Comparison of ENCODE assay signal across 1 cellular context in genomic region chr12:2004113-2004929, GRCh38.
TF ChIP-seq lines count a peak whose summit lies in the region.

TSS of gene DCP1B (minus strand) at chr12:2004457. CDS start at chr12:2004431, 26 bp downstream.

TF ChIP-seq in GM12878, 131 proteins besides CTCF, POLR2A, EP300 and RAD21 (continued from another document and continues in another):
- TF ChIP-seq IRF5 (IDR thresholded peaks at IDR 0.05; ENCODE audit: borderline replicate concordance): no peak
- TF ChIP-seq ZZZ3 (IDR thresholded peaks at IDR 0.05; ENCODE audit: control insufficient read depth, insufficient read length, low read depth): no peak
- TF ChIP-seq SMC3 (IDR thresholded peaks at IDR 0.05; ENCODE audit: borderline replicate concordance, low read length): no peak
- TF ChIP-seq CBX5 (IDR thresholded peaks at IDR 0.05; ENCODE audit: low read depth): peak; percentile 54; the same call in 1 of the 2 replicates
- TF ChIP-seq YY1 (IDR thresholded peaks at IDR 0.05; ENCODE audit: low read depth, low read length): peak; percentile 95
- TF ChIP-seq CREB1 (IDR thresholded peaks at IDR 0.05; ENCODE audit: low read depth): peak; percentile 54; the same call in 1 of the 2 replicates
- TF ChIP-seq ZNF592 (IDR thresholded peaks at IDR 0.05): no peak
- 0 out of 2 replicates have a peak, but pooled peaks have one; percentile 74 for TF ChIP-seq WRNIP1 (IDR thresholded peaks at IDR 0.05; ENCODE audit: borderline replicate concordance, low read depth, low read length)
- TF ChIP-seq FOXM1 (IDR thresholded peaks at IDR 0.05; ENCODE audit: low read depth, low read length): no peak
- 0 out of 2 replicates have a peak, but pooled peaks have one; percentile 40 for TF ChIP-seq SIN3A (IDR thresholded peaks at IDR 0.05; ENCODE audit: low read depth, low read length)
- TF ChIP-seq ZBTB40 (IDR thresholded peaks at IDR 0.05; ENCODE audit: borderline replicate concordance): peak; percentile 77
- peak; percentile 94 for TF ChIP-seq NR2C2 (IDR thresholded peaks at IDR 0.05; ENCODE audit: borderline replicate concordance, control insufficient read depth, insufficient read length, low read depth)
- TF ChIP-seq RUNX3 (IDR thresholded peaks at IDR 0.05; ENCODE audit: low read length): peak; percentile 89
- TF ChIP-seq SMARCA5 (IDR thresholded peaks at IDR 0.05): peak; percentile 40; the same call in 1 of the 2 replicates
- peak; percentile 39; the same call in 1 of the 2 replicates for TF ChIP-seq TCF3 (IDR thresholded peaks at IDR 0.05; ENCODE audit: borderline replicate concordance, insufficient read depth, low read depth, low read length)
- peak; percentile 86 for TF ChIP-seq IKZF1 (conservative IDR thresholded peaks at IDR 0.05)
- TF ChIP-seq E2F8 (IDR thresholded peaks at IDR 0.05; ENCODE audit: low read depth, partially characterized antibody): no peak
- no peak for TF ChIP-seq PML (IDR thresholded peaks at IDR 0.05; ENCODE audit: low read length)
- peak; percentile 89 for TF ChIP-seq POLR2AphosphoS5 (IDR thresholded peaks at IDR 0.05; ENCODE audit: low read length)
- TF ChIP-seq NBN (IDR thresholded peaks at IDR 0.05): peak; percentile 96
- peak; percentile 43 for TF ChIP-seq NKRF (conservative IDR thresholded peaks at IDR 0.05)
- TF ChIP-seq MEF2B (IDR thresholded peaks at IDR 0.05; ENCODE audit: partially characterized antibody, poor library complexity, severe bottlenecking): peak; percentile 48
- peak; percentile 42; the same call in 1 of the 2 replicates for TF ChIP-seq ASH2L (IDR thresholded peaks at IDR 0.05; ENCODE audit: borderline replicate concordance, low read depth)
- peak; percentile 39 for TF ChIP-seq SIX5 (IDR thresholded peaks at IDR 0.05; ENCODE audit: low read depth, low read length, severe bottlenecking)
- peak; percentile 70; the same call in 1 of the 2 replicates for TF ChIP-seq LARP7 (IDR thresholded peaks at IDR 0.05)
- no peak; the same call in 1 of the 2 replicates for TF ChIP-seq TBL1XR1 (IDR thresholded peaks at IDR 0.05; ENCODE audit: low read depth, low read length)
- peak; percentile 86 for TF ChIP-seq ZBTB33 (IDR thresholded peaks at IDR 0.05)
- TF ChIP-seq SRF (IDR thresholded peaks at IDR 0.05; ENCODE audit: low read depth in 2 of 2, low read length in 2 of 2): peak; percentile 83 to 97
- TF ChIP-seq RFX5 (IDR thresholded peaks at IDR 0.05; ENCODE audit: low read depth, low read length): 0 out of 2 replicates have a peak, but pooled peaks have one; percentile 42
- TF ChIP-seq NRF1 (conservative IDR thresholded peaks at IDR 0.05; ENCODE audit: low read depth, low read length): no peak
- peak; percentile 100 for TF ChIP-seq MLLT1 (IDR thresholded peaks at IDR 0.05)
- TF ChIP-seq CHD2 (IDR thresholded peaks at IDR 0.05; ENCODE audit: borderline replicate concordance, low read depth, low read length): peak; percentile 60; the same call in 1 of the 2 replicates
- peak; percentile 83 for TF ChIP-seq SP1 (IDR thresholded peaks at IDR 0.05; ENCODE audit: low read depth, low read length)
- peak; percentile 59 for TF ChIP-seq MTA2 (IDR thresholded peaks at IDR 0.05; ENCODE audit: low read depth)
- peak; percentile 61; the same call in 1 of the 2 replicates for TF ChIP-seq CREM (IDR thresholded peaks at IDR 0.05; ENCODE audit: low read depth)
- peak; percentile 50; the same call in 1 of the 2 replicates for TF ChIP-seq RAD51 (IDR thresholded peaks at IDR 0.05)
- peak; percentile 87 for TF ChIP-seq E4F1 (IDR thresholded peaks at IDR 0.05; ENCODE audit: borderline replicate concordance, partially characterized antibody)
- no peak for TF ChIP-seq CEBPB (IDR thresholded peaks at IDR 0.05; ENCODE audit: borderline replicate concordance in 1 of 2, low read depth in 2 of 2, low read length in 2 of 2)
